ENCODE assay signal across 12 cellular contexts in genomic region chr5:149130121-149130931, GRCh38. TPM values are rescaled to one million over a fixed set of nuclear protein-coding genes. Genes with fewer than 3 reads are reported as not detected.
A peak's percentile ranks its signal among the peaks of the same experiment; 100 is the strongest.
DNase-seq lines count a peak whose midpoint lies in the region; TF ChIP-seq lines count a peak whose summit lies in the region.
"Had no signal": no experiment of that assay in that cellular context is flagged by ENCODE, and none has a peak within 500 bp of the region (broad histone marks: within the 10 kb centered on the region; RNA-seq: fewer than 3 reads in every experiment).

No MANE protein-coding gene starts in this region.

- H3K4me3 ChIP-seq in MG63 (no peak overlapping the region), esophagus muscularis mucosa (no peak overlapping the region)

- DNase-seq in MG63 (peak; percentile 21), esophagus muscularis mucosa (ENCODE audit: extremely low spot score) (no peak), mesothelial cell of epicardium (ENCODE audit: low spot score in 2 of 2, unreplicated experiment in 2 of 2) (no peak), SK-N-DZ (ENCODE audit: low spot score) (no peak), SKM-1 (lab: John Stamatoyannopoulos, UW; ENCODE audit: unreplicated experiment) (no peak), NCI-H146 treated with DMSO at 0.1 percent for 48 hours (lab: John Stamatoyannopoulos, UW; ENCODE audit: unreplicated experiment) (no peak), OCI-M1 (lab: John Stamatoyannopoulos, UW) (no peak)
- DNase-seq: EL, NCI-H748 treated with DMSO at 0.1 percent for 48 hours had no signal

- TF ChIP-seq CTCF in C4-2B (conservative IDR thresholded peaks at IDR 0.05) (peak; percentile 48), esophagus muscularis mucosa (IDR thresholded peaks at IDR 0.05) (peak in 2 of 3 experiments; percentile 21 to 29), mesothelial cell of epicardium (IDR thresholded peaks at IDR 0.05; ENCODE audit: unreplicated experiment) (no peak)

- WGBS in esophagus muscularis mucosa, result 54% methylated on average over 8 of the region's 8 CpGs

- H3K4me1 ChIP-seq in esophagus muscularis mucosa, result peaks cover 2 to 21% (median 12%) of the 10 kb centered on the region in 4 donors

- no peaks in the 10 kb centered on the region for H3K36me3 Mint-ChIP-seq in mesothelial cell of epicardium
- H3K36me3 Mint-ChIP-seq: stimulated activated effector memory CD8-positive, alpha-beta T cell treated with anti-CD3 and anti-CD28 coated beads, Interleukin-12 subunit alpha, Interleukin-12 subunit beta, amount 100 ng/mL, for 72 hours had no signal

- peaks cover 17% of the 10 kb centered on the region for H3K27me3 Mint-ChIP-seq in mesothelial cell of epicardium (ENCODE audit: low read depth)

- no peak overlapping the region for H3K4me3 Mint-ChIP-seq in mesothelial cell of epicardium
- H3K4me3 Mint-ChIP-seq: IgD-negative memory B cell; stimulated activated effector memory CD8-positive, alpha-beta T cell treated with anti-CD3 and anti-CD28 coated beads, Interleukin-12 subunit alpha, Interleukin-12 subunit beta, amount 100 ng/mL, for 72 hours had no signal

- H3K27ac ChIP-seq in C4-2B, result peak overlapping the region; percentile 67; the same call in 1 of the 2 replicates
- H3K27ac ChIP-seq in esophagus muscularis mucosa (replicated peaks in 1 of 4), result no peak overlapping the region

- no peaks in the 10 kb centered on the region for H3K9me3 Mint-ChIP-seq in mesothelial cell of epicardium
- H3K9me3 Mint-ChIP-seq: IgD-negative memory B cell; stimulated activated effector memory CD8-positive, alpha-beta T cell treated with anti-CD3 and anti-CD28 coated beads, Interleukin-12 subunit alpha, Interleukin-12 subunit beta, amount 100 ng/mL, for 72 hours had no signal

- H3K27me3 ChIP-seq in MG63, result no peaks in the 10 kb centered on the region
- no peaks in the 10 kb centered on the region for H3K27me3 ChIP-seq in esophagus muscularis mucosa

- TF ChIP-seq EP300 in esophagus muscularis mucosa (IDR thresholded peaks at IDR 0.05), result no peak

- H3K4me1 Mint-ChIP-seq in mesothelial cell of epicardium, result peaks cover 38% of the 10 kb centered on the region
- H3K4me1 Mint-ChIP-seq: IgD-negative memory B cell; stimulated activated effector memory CD8-positive, alpha-beta T cell treated with anti-CD3 and anti-CD28 coated beads, Interleukin-12 subunit alpha, Interleukin-12 subunit beta, amount 100 ng/mL, for 72 hours had no signal

- peak overlapping the region; percentile 44 for H3K27ac Mint-ChIP-seq in mesothelial cell of epicardium
- H3K27ac Mint-ChIP-seq: IgD-negative memory B cell; stimulated activated effector memory CD8-positive, alpha-beta T cell treated with anti-CD3 and anti-CD28 coated beads, Interleukin-12 subunit alpha, Interleukin-12 subunit beta, amount 100 ng/mL, for 72 hours had no signal

- intact Hi-C loops in esophagus muscularis mucosa (cut with DNase I), result no loop called here

- H3K36me3 ChIP-seq in MG63, result no peaks in the 10 kb centered on the region
- H3K36me3 ChIP-seq in esophagus muscularis mucosa, result no peaks in the 10 kb centered on the region

- TF ChIP-seq POLR2A in esophagus muscularis mucosa (IDR thresholded peaks at IDR 0.05; ENCODE audit: low read depth), result no peak

- no peaks in the 10 kb centered on the region for H3K9me3 ChIP-seq in MG63
- H3K9me3 ChIP-seq in esophagus muscularis mucosa, result no peaks in the 10 kb centered on the region

RNA-seq across cellular contexts. Expression of gene ABLIM3, which starts 11.0 kb away (rescaled TPM):
- total RNA-seq in MG63 (2014; rRNA removed; shearing (Covaris generic); ENCODE audit: low replicate concordance), result 3.8 and 8.6 TPM in 2 replicates
- total RNA-seq in esophagus muscularis mucosa, result 10 to 100 TPM; 40.9 to 64.5 (median 45.8) TPM
- total RNA-seq in mesothelial cell of epicardium, result 0.24 to 0.27 TPM (median 0.25 TPM) in 3 replicates
- polyA plus RNA-seq in SK-N-DZ (2014; cell fraction: cytosol; rRNA removed), result not detected in 2 replicates
- polyA plus RNA-seq in SK-N-DZ (2014; cell fraction: nucleus; rRNA removed), result not detected in 2 replicates
